8 cellular contexts compared by ENCODE assay signal in genomic region chr3:51099794-51100542, GRCh38.
DNase-seq lines count a peak whose midpoint lies in the region; ATAC-seq and TF ChIP-seq lines count a peak whose summit lies in the region.

No MANE protein-coding gene starts in this region.

- DNase-seq in stimulated activated CD4-positive, alpha-beta T cell treated with anti-CD3 and anti-CD28 coated beads, Interleukin-12 subunit alpha, Interleukin-12 subunit beta, amount 100 ng/mL, for 4 hours: peak; percentile 6
- no peak for DNase-seq in stimulated activated CD4-positive, alpha-beta T cell treated with anti-CD3 and anti-CD28 coated beads, Interleukin-4, amount 100 ng/mL, for 4 hours
- DNase-seq in NAMALWA (ENCODE audit: low spot score) (peak; percentile 19), right atrium auricular region (ENCODE audit: low spot score) (no peak), smooth muscle cell of the brain vasculature (ENCODE audit: low read depth, low spot score) (peak; percentile 15)
- peak; percentile 21 to 43 for DNase-seq in activated CD4-positive, alpha-beta T cell treated with anti-CD3 and anti-CD28 coated beads, Interleukin-2, amount 50 U/mL, for 48 hours

- H3K4me1 ChIP-seq in right atrium auricular region: no peaks in the 10 kb centered on the region

- H3K36me3 ChIP-seq in right atrium auricular region: no peaks in the 10 kb centered on the region

- no peaks in the 10 kb centered on the region for H3K9me3 ChIP-seq in right atrium auricular region

- no peak overlapping the region for H3K4me3 ChIP-seq in right atrium auricular region

- no peaks in the 10 kb centered on the region for H3K27me3 ChIP-seq in right atrium auricular region

- no peak overlapping the region for H3K27ac ChIP-seq in right atrium auricular region

- ATAC-seq in HG02763 (IDR thresholded peaks at IDR 0.05; ENCODE audit: unreplicated experiment) (no peak), HG03521 (IDR thresholded peaks at IDR 0.05; ENCODE audit: unreplicated experiment) (no peak)

- peak; percentile 42 to 68 for TF ChIP-seq CTCF in right atrium auricular region (IDR thresholded peaks at IDR 0.05)

Comparison
In these comparisons a context has a peak if more than half of its experiments do, and no peak if none do; other contexts are left out.
1. DNase-seq: peak in stimulated activated CD4-positive, alpha-beta T cell treated with anti-CD3 and anti-CD28 coated beads, Interleukin-12 subunit alpha, Interleukin-12 subunit beta, amount 100 ng/mL, for 4 hours (single experiment), NAMALWA (single experiment), activated CD4-positive, alpha-beta T cell treated with anti-CD3 and anti-CD28 coated beads, Interleukin-2, amount 50 U/mL, for 48 hours (2 of 2) and smooth muscle cell of the brain vasculature (single experiment); none in stimulated activated CD4-positive, alpha-beta T cell treated with anti-CD3 and anti-CD28 coated beads, Interleukin-4, amount 100 ng/mL, for 4 hours (0 of 2) and right atrium auricular region (single experiment).